20 cellular contexts compared by ENCODE assay signal in genomic region chr18:35186491-35187034, GRCh38.
"Had no signal": no experiment of that assay in that cellular context is flagged by ENCODE, and none has a peak within 500 bp of the region (broad histone marks: within the 10 kb centered on the region; RNA-seq: fewer than 3 reads in every experiment).

No MANE protein-coding gene starts in this region.

- H3K9me3 Mint-ChIP-seq: activated naive CD4-positive, alpha-beta T cell treated with anti-CD3 and anti-CD28 coated beads for 36 hours; activated naive CD8-positive, alpha-beta T cell treated with anti-CD3 and anti-CD28 coated beads, Interleukin-2, amount 10 ng/mL, durations not matched to agents 7 days and 5 days; memory B cell; nephron; stimulated activated memory B cell treated with anti-CD40 and anti-IgM and Interleukin-4, amounts not matched to agents 10 μg/mL and 1 μg/mL and 100 μg/mL, for 72 hours; WTC11 had no signal

- H3K27ac Mint-ChIP-seq: activated naive CD4-positive, alpha-beta T cell treated with anti-CD3 and anti-CD28 coated beads for 36 hours; activated naive CD8-positive, alpha-beta T cell treated with anti-CD3 and anti-CD28 coated beads, Interleukin-2, amount 10 ng/mL, durations not matched to agents 7 days and 5 days; memory B cell; nephron; stimulated activated memory B cell treated with anti-CD40 and anti-IgM and Interleukin-4, amounts not matched to agents 10 μg/mL and 1 μg/mL and 100 μg/mL, for 72 hours; WTC11 had no signal

- H3K27me3 Mint-ChIP-seq: memory B cell; stimulated activated memory B cell treated with anti-CD40 and anti-IgM and Interleukin-4, amounts not matched to agents 10 μg/mL and 1 μg/mL and 100 μg/mL, for 72 hours had no signal

- H3K36me3 ChIP-seq: breast epithelium, colonic mucosa, esophagus muscularis mucosa, neutrophil, ovary had no signal

- ATAC-seq: psoas muscle; right cardiac atrium; stimulated activated memory B cell treated with anti-CD40 and anti-IgM and Interleukin-4, amounts not matched to agents 10 μg/mL and 1 μg/mL and 100 μg/mL, for 72 hours; WTC11 had no signal

- H3K4me3 Mint-ChIP-seq: activated naive CD4-positive, alpha-beta T cell treated with anti-CD3 and anti-CD28 coated beads for 36 hours; activated naive CD8-positive, alpha-beta T cell treated with anti-CD3 and anti-CD28 coated beads, Interleukin-2, amount 10 ng/mL, durations not matched to agents 7 days and 5 days; memory B cell; nephron; stimulated activated memory B cell treated with anti-CD40 and anti-IgM and Interleukin-4, amounts not matched to agents 10 μg/mL and 1 μg/mL and 100 μg/mL, for 72 hours; WTC11 had no signal

- H3K4me3 ChIP-seq: breast epithelium, colonic mucosa, esophagus muscularis mucosa, ovary, psoas muscle had no signal

- H3K27ac ChIP-seq: breast epithelium, colonic mucosa, esophagus muscularis mucosa, neutrophil, ovary, psoas muscle had no signal

- H3K9me3 ChIP-seq: breast epithelium, colonic mucosa, esophagus muscularis mucosa, neutrophil, ovary, psoas muscle had no signal

- H3K4me1 ChIP-seq: breast epithelium, colonic mucosa, psoas muscle had no signal

- H3K36me3 Mint-ChIP-seq: activated naive CD8-positive, alpha-beta T cell treated with anti-CD3 and anti-CD28 coated beads, Interleukin-2, amount 10 ng/mL, durations not matched to agents 7 days and 5 days; memory B cell; stimulated activated memory B cell treated with anti-CD40 and anti-IgM and Interleukin-4, amounts not matched to agents 10 μg/mL and 1 μg/mL and 100 μg/mL, for 72 hours; WTC11 had no signal

- DNase-seq: activated CD4-positive, alpha-beta T cell treated with anti-CD3 and anti-CD28 coated beads, Interleukin-2, amount 50 U/mL, for 4 hours; activated CD8-positive, alpha-beta memory T cell treated with anti-CD3 and anti-CD28 coated beads for 24 hours; activated CD8-positive, alpha-beta memory T cell treated with anti-CD3 and anti-CD28 coated beads, Interleukin-2, amount 50 U/mL, for 4 hours; activated naive CD8-positive, alpha-beta T cell treated with anti-CD3 and anti-CD28 coated beads, Interleukin-2, amount 10 ng/mL, durations not matched to agents 7 days and 5 days; activated T-cell treated with anti-CD3 and anti-CD28 coated beads, Interleukin-2, amount 50 U/mL, for 48 hours; amniotic stem cell; colonic mucosa; ovary; psoas muscle; right cardiac atrium; stimulated activated CD4-positive, alpha-beta T cell treated with anti-CD3 and anti-CD28 coated beads, Interleukin-1b, Interleukin-23, amount 100 ng/mL, for 48 hours; T-helper 9 cell had no signal

- H3K27me3 ChIP-seq: breast epithelium, colonic mucosa, esophagus muscularis mucosa, neutrophil, ovary had no signal
